15 cellular contexts compared by ENCODE assay signal in genomic region chr5:159937580-159937979, GRCh38. TPM values are rescaled to one million over a fixed set of nuclear protein-coding genes. Genes with fewer than 3 reads are reported as not detected.
DNase-seq lines count a peak whose midpoint lies in the region; ATAC-seq, FAIRE-seq and TF ChIP-seq lines count a peak whose summit lies in the region.
"Had no signal": no experiment of that assay in that cellular context is flagged by ENCODE, and none has a peak within 500 bp of the region (broad histone marks: within the 10 kb centered on the region; RNA-seq: fewer than 3 reads in every experiment).

No MANE protein-coding gene starts in this region.

- H3K79me2 ChIP-seq in HepG2 (ENCODE audit: insufficient read depth, low read length) (no peaks in the 10 kb centered on the region), mammary epithelial cell (ENCODE audit: insufficient read depth, low read length) (no peaks in the 10 kb centered on the region)

- ATAC-seq in HepG2: no peak
- no peak for ATAC-seq in right lobe of liver
- ATAC-seq in foreskin keratinocyte: no peak
- no peak for ATAC-seq in HG02759 (IDR thresholded peaks at IDR 0.05; ENCODE audit: unreplicated experiment)

- TF ChIP-seq CTCF in HepG2 (CRISPR knock-in tag; IDR thresholded peaks at IDR 0.05) (no peak), right lobe of liver (IDR thresholded peaks at IDR 0.05) (no peak), mammary epithelial cell (conservative IDR thresholded peaks at IDR 0.05 in 1 of 2, IDR thresholded peaks at IDR 0.05 in 1 of 2; ENCODE audit: extremely low read depth in 1 of 2, insufficient read depth in 1 of 2, low read depth in 1 of 2, low read length in 2 of 2) (no peak), foreskin keratinocyte (conservative IDR thresholded peaks at IDR 0.05) (no peak), kidney (IDR thresholded peaks at IDR 0.05; ENCODE audit: borderline replicate concordance, extremely low read depth, insufficient read depth) (no peak)

- WGBS in HepG2 (ENCODE audit: low lambda C conversion rate): 53% methylated on average over 10 of the region's 10 CpGs
- 83% methylated on average over 10 of the region's 10 CpGs for WGBS in right lobe of liver (ENCODE audit: insufficient coverage, low coverage, low lambda C conversion rate, missing lambda C conversion rate)
- 96% methylated on average over 10 of the region's 10 CpGs for WGBS in mammary epithelial cell (ENCODE audit: low coverage, missing lambda C conversion rate)

- no peaks in the 10 kb centered on the region for H3K4me1 ChIP-seq in HepG2 (ENCODE audit: insufficient read depth, low read length)
- H3K4me1 ChIP-seq in right lobe of liver: peaks cover 0 to 12% (median 4%) of the 10 kb centered on the region in 4 donors
- peaks cover 22% of the 10 kb centered on the region for H3K4me1 ChIP-seq in mammary epithelial cell (ENCODE audit: insufficient read depth, low read length)
- H3K4me1 ChIP-seq in foreskin keratinocyte: peaks cover 13% of the 10 kb centered on the region
- H3K4me1 ChIP-seq in kidney (ENCODE audit: control insufficient read depth in 1 of 2, insufficient read depth in 1 of 2, low read depth in 1 of 2, low read length in 2 of 2): no peaks in the 10 kb centered on the region
- H3K4me1 ChIP-seq: BLaER1, Caco-2 had no signal

- H2AFZ ChIP-seq in HepG2 (ENCODE audit: low read length) (no peak overlapping the region), mammary epithelial cell (ENCODE audit: low read depth, low read length) (peak overlapping the region; percentile 36)

- no peak for TF ChIP-seq RAD21 in HepG2 (CRISPR knock-in tag; IDR thresholded peaks at IDR 0.05)

- intact Hi-C loops in HepG2 (cut with micrococcal nuclease; ENCODE audit: unreplicated experiment) (no loop called here), right lobe of liver (cut with DNase I) (no loop called here), mammary epithelial cell (cut with micrococcal nuclease) (no loop called here), kidney (cut with DNase I) (no loop called here)

- H3K9me3 ChIP-seq in HepG2 (ENCODE audit: low read length): no peaks in the 10 kb centered on the region
- no peaks in the 10 kb centered on the region for H3K9me3 ChIP-seq in right lobe of liver
- H3K9me3 ChIP-seq in mammary epithelial cell (replicated peaks; ENCODE audit: insufficient read depth, low read length): no peaks in the 10 kb centered on the region
- H3K9me3 ChIP-seq in kidney (ENCODE audit: control insufficient read depth in 1 of 2, low read length in 2 of 2): no peaks in the 10 kb centered on the region
- H3K9me3 ChIP-seq: BLaER1, Caco-2 had no signal

- TF ChIP-seq EP300 in HepG2 (IDR thresholded peaks at IDR 0.05; ENCODE audit: low read depth in 2 of 2, low read length in 2 of 2) (no peak), HepG2 (CRISPR knock-in tag; IDR thresholded peaks at IDR 0.05; ENCODE audit: borderline replicate concordance) (no peak)

- CTCF ChIA-PET in HepG2 (lab: Yijun Ruan, JAX; ENCODE audit: low intra/inter-chr PET ratio, low total read pairs): no interaction called here
- CTCF ChIA-PET in mammary epithelial cell (lab: Charles Lee; ENCODE audit: low non-redundant PET): no interaction called here

- H3K4me3 ChIP-seq in HepG2 (replicated peaks in 1 of 3; ENCODE audit: insufficient read depth in 1 of 3, low read depth in 2 of 3, low read length in 3 of 3) (no peak overlapping the region), right lobe of liver (no peak overlapping the region), mammary epithelial cell (replicated peaks in 1 of 3; ENCODE audit: insufficient read depth in 1 of 3, low read depth in 2 of 3, low read length in 3 of 3) (no peak overlapping the region), kidney (ENCODE audit: low read length in 2 of 2) (no peak overlapping the region)
- H3K4me3 ChIP-seq: BLaER1 had no signal

- no peak overlapping the region for H3K4me2 ChIP-seq in HepG2 (ENCODE audit: low read depth, low read length)
- no peak overlapping the region for H3K4me2 ChIP-seq in mammary epithelial cell (ENCODE audit: insufficient read depth, low read depth, low read length)
- H3K4me2 ChIP-seq: BLaER1 had no signal

- DNase-seq in HepG2 (ENCODE audit: low spot score) (no peak), right lobe of liver (no peak), mammary epithelial cell (no peak), foreskin keratinocyte (no peak), kidney (no peak), amygdala (lab: John Stamatoyannopoulos, UW) (no peak)
- DNase-seq: 8988T; AML-193; Caco-2; CD8-positive, alpha-beta memory T cell; DND-41; GDM1; H7 had no signal

- POLR2A ChIA-PET in HepG2 (lab: Yijun Ruan, JAX): no interaction called here

- H3K36me3 ChIP-seq in HepG2 (replicated peaks in 1 of 2; ENCODE audit: control insufficient read depth in 1 of 2, insufficient read depth in 2 of 2, low read length in 2 of 2): no peaks in the 10 kb centered on the region
- no peaks in the 10 kb centered on the region for H3K36me3 ChIP-seq in right lobe of liver
- H3K36me3 ChIP-seq in mammary epithelial cell (ENCODE audit: insufficient read depth, low read length): no peaks in the 10 kb centered on the region
- no peaks in the 10 kb centered on the region for H3K36me3 ChIP-seq in kidney (ENCODE audit: control insufficient read depth in 1 of 2, insufficient read depth in 2 of 2, low read length in 2 of 2)
- H3K36me3 ChIP-seq: BLaER1 had no signal

- BruUV-seq in HepG2 (replicated peaks; lab: Mats Ljungman, UMichigan) (no TSS peak), mammary epithelial cell (replicated peaks; lab: Mats Ljungman, UMichigan) (no TSS peak)

- dilution Hi-C loops in mammary epithelial cell (cut with HindIII; ENCODE audit: low sequenced_read_pairs): no loop called here

- H3K27ac ChIP-seq in HepG2 (ENCODE audit: extremely low read length, insufficient read depth, low read length) (no peak overlapping the region), right lobe of liver (no peak overlapping the region), mammary epithelial cell (ENCODE audit: insufficient read depth, low read depth, low read length) (peak overlapping the region; percentile 78), foreskin keratinocyte (peak overlapping the region; percentile 90), kidney (ENCODE audit: low read depth in 2 of 2, low read length in 2 of 2) (no peak overlapping the region)
- H3K27ac ChIP-seq: BLaER1 had no signal

- H3K27me3 ChIP-seq in HepG2 (ENCODE audit: control insufficient read depth in 1 of 2, insufficient read depth in 2 of 2, low read length in 2 of 2) (no peaks in the 10 kb centered on the region; a peak in 1 of 5 replicates), right lobe of liver (no peaks in the 10 kb centered on the region), mammary epithelial cell (ENCODE audit: insufficient read depth, low read length) (no peaks in the 10 kb centered on the region), foreskin keratinocyte (no peaks in the 10 kb centered on the region)
- H3K27me3 ChIP-seq: BLaER1 had no signal

- no peak for TF ChIP-seq POLR2A in HepG2 (IDR thresholded peaks at IDR 0.05; ENCODE audit: insufficient read depth in 1 of 2, low read depth in 2 of 2, low read length in 2 of 2)
- TF ChIP-seq POLR2A in right lobe of liver (IDR thresholded peaks at IDR 0.05): no peak

- in situ Hi-C loops in HepG2 (cut with HindIII; ENCODE audit: extremely low pct_ligation_motif_present, low pct_unique_long_range_greater_than_20kb): no loop called here
- in situ Hi-C loops in mammary epithelial cell (cut with MboI; ENCODE audit: low sequenced_read_pairs in 2 of 2): no loop called here

- H4K20me1 ChIP-seq in HepG2 (ENCODE audit: insufficient read depth, low read length): no peaks in the 10 kb centered on the region
- no peaks in the 10 kb centered on the region for H4K20me1 ChIP-seq in mammary epithelial cell (ENCODE audit: insufficient read depth, low read length)
- H4K20me1 ChIP-seq: BLaER1 had no signal

- no peak for FAIRE-seq in HepG2 (lab: Jason Lieb, UNC)
- no peak for FAIRE-seq in kidney (lab: Jason Lieb, UNC)

- H3K9ac ChIP-seq in HepG2 (ENCODE audit: insufficient read depth, low read depth, low read length): no peak overlapping the region
- H3K9ac ChIP-seq in mammary epithelial cell (ENCODE audit: insufficient read depth, low read length): no peak overlapping the region
- H3K9ac ChIP-seq in kidney (ENCODE audit: low read length in 2 of 2): no peak overlapping the region
- H3K9ac ChIP-seq: BLaER1 had no signal

TF ChIP-seq in HepG2, 621 proteins besides CTCF, POLR2A, EP300 and RAD21 (continues in another document):
- TF ChIP-seq ERF (CRISPR knock-in tag; IDR thresholded peaks at IDR 0.05) (no peak), POLR2AphosphoS2 (IDR thresholded peaks at IDR 0.05; ENCODE audit: low read depth, low read length) (no peak)

RNA-seq across cellular contexts. Expression of gene ADRA1B, which starts 21.3 kb away (rescaled TPM):
- total RNA-seq in HepG2 (2016; rRNA removed; fragmentation: Illumina TruSeq; extraction: Trizol) (not detected in 2 replicates), right lobe of liver (10 to 100 TPM in 3 of 6 experiments, 1 to 10 TPM in 3; 7.8 to 17.1 (median 10.2) TPM), mammary epithelial cell (under 1 TPM; 0.67 to 0.80 TPM), foreskin keratinocyte (0.11 TPM in 1 of 2 replicates, not detected in the other), kidney (1.6 TPM)
- not detected in 2 replicates for total RNA-seq in HepG2 (2016; cell fraction: cytosol; rRNA removed; fragmentation: Illumina TruSeq; extraction: Trizol; ENCODE audit: low read depth)
- total RNA-seq in HepG2 (2016; cell fraction: insoluble cytoplasmic fraction; rRNA removed; fragmentation: Illumina TruSeq; extraction: Trizol): not detected in 2 replicates
- not detected in 2 replicates for total RNA-seq in HepG2 (2016; cell fraction: membrane; rRNA removed; fragmentation: Illumina TruSeq; extraction: Trizol)
- total RNA-seq in HepG2 (2016; cell fraction: nucleus; rRNA removed; fragmentation: Illumina TruSeq; extraction: Trizol): not detected in 2 replicates
- polyA plus RNA-seq in HepG2 (2011; rRNA removed) (not detected in 2 replicates), mammary epithelial cell (0.77 TPM), foreskin keratinocyte (0.07 TPM in 1 of 2 replicates, not detected in the other), kidney (ENCODE audit: insufficient read depth, low read depth, low replicate concordance) (2.3 TPM)
- not detected in 2 replicates for polyA plus RNA-seq in HepG2 (2011; cell fraction: cytosol; rRNA removed)
- not detected in 2 replicates for polyA plus RNA-seq in HepG2 (2011; cell fraction: nucleus; rRNA removed)
- polyA plus RNA-seq in HepG2 (2012): not detected in 2 replicates
- not detected in 2 replicates for polyA plus RNA-seq in HepG2 (2016; cell fraction: cytosol; fragmentation: Illumina TruSeq; extraction: Trizol; ENCODE audit: low read depth)
- polyA plus RNA-seq in HepG2 (2016; cell fraction: insoluble cytoplasmic fraction; fragmentation: Illumina TruSeq; extraction: Trizol; ENCODE audit: low read depth): not detected in 2 replicates
- not detected in 2 replicates for polyA plus RNA-seq in HepG2 (2016; cell fraction: membrane; fragmentation: Illumina TruSeq; extraction: Trizol; ENCODE audit: low read depth)
- polyA plus RNA-seq in HepG2 (2016; cell fraction: nucleus; fragmentation: Illumina TruSeq; extraction: Trizol; ENCODE audit: insufficient read depth, low read depth): not detected in 2 replicates
- 0.14 TPM in 1 of 2 replicates, not detected in the other for polyA minus RNA-seq in HepG2 (2011; rRNA and poly(A)+ RNA removed; ENCODE audit: low replicate concordance)
- not detected in 2 replicates for polyA minus RNA-seq in HepG2 (2011; cell fraction: cytosol; rRNA and poly(A)+ RNA removed)
- not detected in 2 replicates for polyA minus RNA-seq in HepG2 (2011; cell fraction: nucleus; rRNA and poly(A)+ RNA removed)
- polyA minus RNA-seq in mammary epithelial cell: 5.4 TPM
- total RNA-seq: Caco-2; CD8-positive, alpha-beta memory T cell had no signal
- polyA plus RNA-seq: CD8-positive, alpha-beta memory T cell had no signal

Comparison
In these comparisons a context has a peak if more than half of its experiments do, and no peak if none do; other contexts are left out.
1. H3K27ac ChIP-seq: peak in mammary epithelial cell (single experiment) and foreskin keratinocyte (single experiment); none in HepG2 (single experiment), right lobe of liver (0 of 3) and kidney (0 of 2).